Comparison of ENCODE assay signal across 10 cellular contexts in genomic region chr2:79936715-79937114, GRCh38.
"Had no signal": no experiment of that assay in that cellular context is flagged by ENCODE, and none has a peak within 500 bp of the region (broad histone marks: within the 10 kb centered on the region; RNA-seq: fewer than 3 reads in every experiment).

No MANE protein-coding gene starts in this region.

- ATAC-seq: effector memory CD8-positive, alpha-beta T cell; gastroesophageal sphincter; naive thymus-derived CD8-positive, alpha-beta T cell had no signal

- H3K9me3 Mint-ChIP-seq: dendritic cell treated with granulocyte-macrophage colony-stimulating factor and Interleukin-4, amounts not matched to agents 40 ng/mL and 50 ng/mL, for 4 days; neural crest cell had no signal

- H3K4me3 ChIP-seq: esophagus squamous epithelium, gastroesophageal sphincter, mucosa of descending colon, ovary had no signal

- H3K27me3 Mint-ChIP-seq: effector memory CD8-positive, alpha-beta T cell had no signal

- H3K27me3 ChIP-seq: esophagus squamous epithelium, ovary had no signal

- H3K9me3 ChIP-seq: esophagus squamous epithelium, gastroesophageal sphincter, mucosa of descending colon, ovary had no signal

- H3K27ac ChIP-seq: esophagus squamous epithelium, gastroesophageal sphincter, ovary had no signal

- H3K36me3 ChIP-seq: esophagus squamous epithelium, gastroesophageal sphincter, ovary had no signal

- H3K4me3 Mint-ChIP-seq: dendritic cell treated with granulocyte-macrophage colony-stimulating factor and Interleukin-4, amounts not matched to agents 40 ng/mL and 50 ng/mL, for 4 days; effector memory CD8-positive, alpha-beta T cell; naive thymus-derived CD8-positive, alpha-beta T cell had no signal

- H3K27ac Mint-ChIP-seq: dendritic cell treated with granulocyte-macrophage colony-stimulating factor and Interleukin-4, amounts not matched to agents 40 ng/mL and 50 ng/mL, for 4 days; effector memory CD8-positive, alpha-beta T cell; naive thymus-derived CD8-positive, alpha-beta T cell had no signal

- DNase-seq: effector memory CD8-positive, alpha-beta T cell; esophagus squamous epithelium; naive thymus-derived CD8-positive, alpha-beta T cell; ovary; stimulated activated CD4-positive, alpha-beta T cell treated with anti-CD3 and anti-CD28 coated beads, Interleukin-2, amount 100 ng/mL, for 48 hours; stimulated activated naive CD4-positive, alpha-beta T cell treated with Interleukin-2 at 50 U/mL for 16 hours had no signal

- H3K4me1 ChIP-seq: esophagus squamous epithelium had no signal

- H3K36me3 Mint-ChIP-seq: naive thymus-derived CD8-positive, alpha-beta T cell had no signal
